12 cellular contexts compared by ENCODE assay signal in the genomic region with DNA sequence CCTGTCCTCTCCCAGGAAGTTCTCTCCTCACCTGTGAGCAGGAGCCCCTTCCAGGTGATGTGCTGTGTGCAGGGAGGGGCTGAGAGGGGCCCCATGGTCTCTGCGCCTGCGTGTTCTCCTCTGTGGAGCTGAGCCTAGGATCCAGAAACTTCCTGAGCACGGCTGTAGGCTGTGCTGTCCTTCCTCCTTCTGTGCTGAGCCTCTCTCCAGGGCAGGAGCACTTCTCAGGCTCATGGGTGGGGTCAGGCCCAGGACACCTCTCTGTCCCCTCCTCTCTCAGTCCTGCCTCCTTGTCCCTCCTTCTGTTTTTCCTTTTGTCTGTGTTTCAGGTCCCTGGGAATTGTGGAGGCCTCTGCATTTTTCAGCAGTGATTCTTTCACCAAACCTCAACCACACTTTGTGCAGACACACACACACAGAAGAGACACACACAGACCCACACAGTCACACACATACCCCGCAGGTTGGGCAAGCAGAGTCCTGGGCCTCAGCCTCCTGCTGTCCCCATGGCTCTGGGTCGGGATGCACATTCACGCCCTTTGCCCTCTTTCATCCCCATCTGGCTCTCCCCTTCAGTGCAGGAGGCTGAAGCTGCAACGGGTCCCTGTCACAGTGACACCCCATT. TPM values are rescaled to one million over a fixed set of nuclear protein-coding genes. Genes with fewer than 3 reads are reported as not detected.
DNase-seq lines count a peak whose midpoint lies in the region; FAIRE-seq and TF ChIP-seq lines count a peak whose summit lies in the region.
"Not testable (repeated sequence)": the region's sequence is repeated elsewhere in the genome, so short reads cannot be mapped to it uniquely, and the experiment has no call there.
"Had no signal": no experiment of that assay in that cellular context is flagged by ENCODE, and none has a peak within 500 bp of the region (broad histone marks: within the 10 kb centered on the region; RNA-seq: fewer than 3 reads in every experiment).

A gene (minus strand): TSS at position 226 of the 625 bp plus-strand sequence. CDS start 131 bp downstream, at position 95.

- in situ Hi-C loops in G401 (cut with HindIII; ENCODE audit: low sequenced_read_pairs): not testable (repeated sequence)

- CTCF ChIA-PET in AG04449 (lab: Yijun Ruan, JAX) (interaction anchor here (0.7 to 1.2 kb wide), 2 partner anchors 19 to 84 kb away, joined by 3 to 4 read pairs; a partner anchor contains a TSS), BJ (lab: Yijun Ruan, JAX) (interaction anchor here (1.3 to 1.4 kb wide), 2 partner anchors 22 to 82 kb away, joined by 3 read pairs; no protein-coding TSS in a partner anchor), RWPE1 (lab: Yijun Ruan, JAX) (interaction anchor here (0.6 kb wide), 1 partner anchor 115 kb away, joined by 3 read pairs; no protein-coding TSS in a partner anchor)

- DNase-seq in AG04449 (ENCODE audit: low read depth, low spot score); BJ (ENCODE audit: low read depth); G401 (ENCODE audit: low spot score); HFFc6; RWPE1 (ENCODE audit: low spot score); fibroblast of the aortic adventitia (ENCODE audit: low read depth); osteoblast (ENCODE audit: insufficient read length, low spot score, missing footprints): not testable (repeated sequence)
- DNase-seq in astrocyte (ENCODE audit: low read depth): peak; percentile 50

- H3K4me3 ChIP-seq in AG04449 (ENCODE audit: low read depth, low read length): peak within 1 kb of the TSS; percentile 48
- peak within 1 kb of the TSS; percentile 40 for H3K4me3 ChIP-seq in BJ (ENCODE audit: low read depth, low read length)
- not testable (repeated sequence) for H3K4me3 ChIP-seq in astrocyte (ENCODE audit: insufficient read depth, low read depth, low read length); fibroblast of the aortic adventitia (ENCODE audit: low read depth, low read length); osteoblast (ENCODE audit: insufficient read depth, low read length)

- peak within 1 kb of the TSS; percentile 14 for H3K9ac ChIP-seq in astrocyte (ENCODE audit: low read length)

- H3K79me2 ChIP-seq in astrocyte (ENCODE audit: insufficient read depth, low read length); osteoblast (ENCODE audit: insufficient read depth, low read length): not testable (repeated sequence)

- H3K9me3 Mint-ChIP-seq in HFFc6: peaks cover 19% of the 10 kb centered on the region
- peaks cover 12% of the 10 kb centered on the region for H3K9me3 Mint-ChIP-seq in astrocyte (ENCODE audit: unreplicated experiment)

- not testable (repeated sequence) for H3K36me3 ChIP-seq in BJ (ENCODE audit: control insufficient read depth, insufficient read depth, low read length); astrocyte (ENCODE audit: insufficient read depth, low read length); osteoblast (ENCODE audit: insufficient read depth, low read length)

- H3K4me1 Mint-ChIP-seq in HFFc6 (ENCODE audit: low read depth): peaks cover 95% of the 10 kb centered on the region
- H3K4me1 Mint-ChIP-seq in astrocyte (ENCODE audit: low read depth, unreplicated experiment): not testable (repeated sequence)

- H2AFZ ChIP-seq in astrocyte (ENCODE audit: low read depth, low read length): not testable (repeated sequence)
- H2AFZ ChIP-seq in osteoblast (ENCODE audit: low read length): peak within 1 kb of the TSS; percentile 29

- not testable (repeated sequence) for H4K20me1 ChIP-seq in astrocyte (ENCODE audit: insufficient read depth, low read length); osteoblast (ENCODE audit: insufficient read depth, low read length)

- peak within 1 kb of the TSS; percentile 67 for H3K4me3 Mint-ChIP-seq in HFFc6
- H3K4me3 Mint-ChIP-seq in astrocyte (ENCODE audit: unreplicated experiment): not testable (repeated sequence)

- not testable (repeated sequence) for H3K27me3 Mint-ChIP-seq in HFFc6 (ENCODE audit: insufficient read depth); astrocyte (ENCODE audit: low read depth, unreplicated experiment)

- peak within 1 kb of the TSS; percentile 85 for H3K27ac Mint-ChIP-seq in HFFc6
- not testable (repeated sequence) for H3K27ac Mint-ChIP-seq in astrocyte (ENCODE audit: unreplicated experiment)

- not testable (repeated sequence) for FAIRE-seq in astrocyte (lab: Jason Lieb, UNC)

- POLR2A ChIA-PET in AG04449 (lab: Yijun Ruan, JAX) (interaction anchor here (1.0 kb wide), 1 partner anchor 14 kb away, joined by 3 read pairs; no protein-coding TSS in a partner anchor), BJ (lab: Charles Lee) (interaction anchor here (0.6 kb wide), 1 partner anchor 111 kb away, joined by 3 read pairs; no protein-coding TSS in a partner anchor)
- POLR2A ChIA-PET in RWPE1 (lab: Yijun Ruan, JAX; ENCODE audit: low non-redundant PET): not testable (repeated sequence)

- not testable (repeated sequence) for H3K9me3 ChIP-seq in astrocyte (ENCODE audit: insufficient read depth, low read depth, low read length); osteoblast (ENCODE audit: low read depth, low read length)

- not testable (repeated sequence) for H3K4me2 ChIP-seq in astrocyte (ENCODE audit: low read length)
- peak within 1 kb of the TSS; percentile 40 for H3K4me2 ChIP-seq in osteoblast (ENCODE audit: insufficient read depth, low read length)

- not testable (repeated sequence) for H3K27me3 ChIP-seq in BJ (ENCODE audit: control insufficient read depth, insufficient read depth, low read length); astrocyte (ENCODE audit: insufficient read depth, low read length); osteoblast (ENCODE audit: insufficient read depth, low read length)

- TF ChIP-seq CTCF in AG04449 (IDR thresholded peaks at IDR 0.05; ENCODE audit: insufficient read depth, low read length, missing control alignments); BJ (IDR thresholded peaks at IDR 0.05; ENCODE audit: insufficient read depth, low read depth, low read length); HFFc6 (IDR thresholded peaks at IDR 0.05); RWPE1 (conservative IDR thresholded peaks at IDR 0.05; ENCODE audit: low read depth); astrocyte (IDR thresholded peaks at IDR 0.05; ENCODE audit: insufficient read depth, low read depth, low read length); fibroblast of the aortic adventitia (IDR thresholded peaks at IDR 0.05; ENCODE audit: insufficient read depth, low read length); osteoblast (IDR thresholded peaks at IDR 0.05; ENCODE audit: extremely low read depth, low read depth, low read length): not testable (repeated sequence)

- H3K4me1 ChIP-seq in astrocyte (ENCODE audit: insufficient read depth, low read length): peaks cover 10% of the 10 kb centered on the region
- peaks cover 24% of the 10 kb centered on the region for H3K4me1 ChIP-seq in osteoblast (ENCODE audit: insufficient read depth, low read length)

- peaks cover 42% of the 10 kb centered on the region for H3K36me3 Mint-ChIP-seq in HFFc6 (ENCODE audit: low read depth)
- not testable (repeated sequence) for H3K36me3 Mint-ChIP-seq in astrocyte (ENCODE audit: low read depth, unreplicated experiment)

- H3K27ac ChIP-seq in RWPE1: peak within 1 kb of the TSS; percentile 47
- H3K27ac ChIP-seq in astrocyte (ENCODE audit: low read depth, low read length): not testable (repeated sequence)
- peak within 1 kb of the TSS; percentile 37 for H3K27ac ChIP-seq in osteoblast (ENCODE audit: low read depth, low read length)

RNA-seq across cellular contexts. Expression of the gene that starts here (rescaled TPM):
- polyA plus RNA-seq in BJ (2011; rRNA removed): 674 and 893 TPM in 2 replicates
- polyA minus RNA-seq in BJ (2011; rRNA and poly(A)+ RNA removed): 110 and 164 TPM in 2 replicates
- 64.3 and 73.3 TPM in 2 replicates for total RNA-seq in G401 (2014; rRNA removed; shearing (Covaris generic))
- 10 to 100 TPM; 23.3 to 58.7 (median 55.4) TPM for total RNA-seq in HFFc6 (2021; fragmentation: NEBNext Ultra II Directional; extraction: Animal tissue kit (Norgen Biotek cat#: 25700))
- total RNA-seq in astrocyte (0.65 and 0.86 TPM in 2 replicates), fibroblast of the aortic adventitia (ENCODE audit: low replicate concordance) (2.8 and 13.6 TPM in 2 replicates), osteoblast (1.4 and 11.8 TPM in 2 replicates)
- total RNA-seq: CD4-positive, alpha-beta T cell; GM23338; H7; HT-29 had no signal

Comparison
In these comparisons a context has a peak if more than half of its experiments do, and no peak if none do; other contexts are left out.
1. Peak in DNase-seq and H3K9ac ChIP-seq in astrocyte; RNA of the gene not detected or under 1 TPM.